27 cellular contexts compared by ENCODE assay signal in the genomic region with DNA sequence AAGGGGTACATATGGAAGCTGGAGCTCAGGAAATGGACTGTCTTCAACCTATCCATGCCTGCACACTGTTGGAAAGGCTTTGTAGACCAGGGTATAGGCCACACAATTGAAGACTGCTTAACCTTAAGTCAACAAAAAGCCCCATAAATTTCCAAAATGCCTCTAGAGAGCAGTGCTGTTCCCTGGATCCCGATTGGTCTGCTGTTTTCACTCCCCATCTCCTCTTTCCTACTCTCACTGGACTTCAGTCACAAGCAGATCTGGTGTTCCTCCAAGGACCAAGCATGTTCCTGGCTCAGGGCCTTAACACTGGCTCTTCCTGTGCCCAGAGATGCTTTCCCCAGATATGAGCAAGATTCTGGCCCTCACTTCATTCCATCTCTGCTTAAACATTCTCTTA. TPM values are rescaled to one million over a fixed set of nuclear protein-coding genes. Genes with fewer than 3 reads are reported as not detected.
DNase-seq lines count a peak whose midpoint lies in the region; ATAC-seq, FAIRE-seq and TF ChIP-seq lines count a peak whose summit lies in the region.
"Had no signal": no experiment of that assay in that cellular context is flagged by ENCODE, and none has a peak within 500 bp of the region (broad histone marks: within the 10 kb centered on the region; RNA-seq: fewer than 3 reads in every experiment).

No MANE protein-coding gene starts in this region.

- no peak overlapping the region for H3K4me3 ChIP-seq in Karpas-422 (ENCODE audit: low read length)
- H3K4me3 ChIP-seq in BE2C (ENCODE audit: low read depth, low read length), result no peak overlapping the region
- no peak overlapping the region for H3K4me3 ChIP-seq in gastrocnemius medialis
- H3K4me3 ChIP-seq: tibial nerve had no signal

- H3K36me3 ChIP-seq in Karpas-422 (ENCODE audit: insufficient read depth, low read length), result no peaks in the 10 kb centered on the region
- no peaks in the 10 kb centered on the region for H3K36me3 ChIP-seq in BE2C
- H3K36me3 ChIP-seq in gastrocnemius medialis, result no peaks in the 10 kb centered on the region
- H3K36me3 ChIP-seq: brain microvascular endothelial cell, tibial nerve had no signal

- H3K4me1 ChIP-seq in Karpas-422 (ENCODE audit: low read length), result peaks cover 10% of the 10 kb centered on the region
- H3K4me1 ChIP-seq in BE2C, result no peaks in the 10 kb centered on the region
- no peaks in the 10 kb centered on the region for H3K4me1 ChIP-seq in gastrocnemius medialis
- H3K4me1 ChIP-seq: tibial nerve had no signal

- H3K27ac Mint-ChIP-seq in HFFc6, result peak overlapping the region; percentile 88; the same call in 1 of the 2 replicates
- H3K27ac Mint-ChIP-seq in memory B cell, result peak overlapping the region; percentile 72
- H3K27ac Mint-ChIP-seq: activated CD8-positive, alpha-beta T cell treated with anti-CD3 and anti-CD28 coated beads, Interleukin-2, amount 10 ng/mL, durations not matched to agents 7 days and 5 days; stimulated activated effector memory CD8-positive, alpha-beta T cell treated with anti-CD3 and anti-CD28 coated beads, Interleukin-12 subunit alpha, Interleukin-12 subunit beta, amount 100 ng/mL, for 72 hours; T-helper 1 cell treated with Interleukin-12 subunit alpha and Interleukin-12 subunit beta and Interleukin-4 antibody, amounts not matched to agents 30 μg/mL and 1 μg/mL, for 36 hours had no signal

- no peak overlapping the region for H3K4me2 ChIP-seq in Karpas-422 (ENCODE audit: low read depth, low read length, poor library complexity, severe bottlenecking)

- H3K9me2 ChIP-seq in Karpas-422 (replicated peaks; ENCODE audit: insufficient read depth, low read length), result no peaks in the 10 kb centered on the region

- H3K36me3 Mint-ChIP-seq in HFFc6 (ENCODE audit: low read depth), result no peaks in the 10 kb centered on the region
- peaks cover 2% of the 10 kb centered on the region for H3K36me3 Mint-ChIP-seq in memory B cell
- H3K36me3 Mint-ChIP-seq: CD4-positive, CD25-positive, alpha-beta regulatory T cell; stimulated activated effector memory CD8-positive, alpha-beta T cell treated with anti-CD3 and anti-CD28 coated beads, Interleukin-12 subunit alpha, Interleukin-12 subunit beta, amount 100 ng/mL, for 72 hours had no signal

- TF ChIP-seq CTCF in HFFc6 (IDR thresholded peaks at IDR 0.05) (no peak), BE2C (IDR thresholded peaks at IDR 0.05; ENCODE audit: low read depth, low read length) (no peak), gastrocnemius medialis (IDR thresholded peaks at IDR 0.05 in 4 of 5, conservative IDR thresholded peaks at IDR 0.05 in 1 of 5) (no peak)

- no peaks in the 10 kb centered on the region for H4K20me1 ChIP-seq in Karpas-422 (ENCODE audit: insufficient read depth, low read depth, low read length)

- peak overlapping the region; percentile 10; the same call in 1 of the 2 replicates for H2AFZ ChIP-seq in Karpas-422 (ENCODE audit: low read length)

- H3K79me2 ChIP-seq in Karpas-422 (ENCODE audit: low read length), result no peaks in the 10 kb centered on the region

- H3K27ac ChIP-seq in Karpas-422 (ENCODE audit: low read length) (no peak overlapping the region), gastrocnemius medialis (no peak overlapping the region)
- H3K27ac ChIP-seq: brain microvascular endothelial cell, epithelial cell of prostate, tibial nerve, VCaP had no signal

- H3K9ac ChIP-seq in Karpas-422 (ENCODE audit: low read length), result no peak overlapping the region

- TF ChIP-seq POLR2A in GM12892 (IDR thresholded peaks at IDR 0.05; ENCODE audit: low read depth, low read length) (no peak), gastrocnemius medialis (IDR thresholded peaks at IDR 0.05) (no peak)

- H3K9me3 ChIP-seq in Karpas-422 (ENCODE audit: low read length) (no peaks in the 10 kb centered on the region), BE2C (no peaks in the 10 kb centered on the region), gastrocnemius medialis (no peaks in the 10 kb centered on the region)
- H3K9me3 ChIP-seq: tibial nerve had no signal

- FAIRE-seq in GM12892 (lab: Jason Lieb, UNC), result peak; percentile 21

- H3K9me3 Mint-ChIP-seq in HFFc6, result no peaks in the 10 kb centered on the region
- H3K9me3 Mint-ChIP-seq in memory B cell, result no peaks in the 10 kb centered on the region
- H3K9me3 Mint-ChIP-seq: stimulated activated effector memory CD8-positive, alpha-beta T cell treated with anti-CD3 and anti-CD28 coated beads, Interleukin-12 subunit alpha, Interleukin-12 subunit beta, amount 100 ng/mL, for 72 hours; T-helper 1 cell treated with Interleukin-12 subunit alpha and Interleukin-12 subunit beta and Interleukin-4 antibody, amounts not matched to agents 30 μg/mL and 1 μg/mL, for 36 hours had no signal

- in situ Hi-C loops in gastrocnemius medialis (cut with MboI; ENCODE audit: low sequenced_read_pairs in 4 of 4), result no loop called here

- intact Hi-C loops in gastrocnemius medialis (cut with DNase I; ENCODE audit: low total_unique reads), result no loop called here

- H3K27me3 Mint-ChIP-seq in HFFc6 (ENCODE audit: insufficient read depth) (no peaks in the 10 kb centered on the region), memory B cell (no peaks in the 10 kb centered on the region)

- H3K27me3 ChIP-seq in Karpas-422 (ENCODE audit: low read length) (no peaks in the 10 kb centered on the region), BE2C (no peaks in the 10 kb centered on the region), gastrocnemius medialis (no peaks in the 10 kb centered on the region)
- H3K27me3 ChIP-seq: brain microvascular endothelial cell, tibial nerve had no signal

- no peak for DNase-seq in GM12892 (ENCODE audit: insufficient read length)
- DNase-seq in HFFc6, result no peak
- no peak for DNase-seq in Karpas-422
- DNase-seq in memory B cell (ENCODE audit: low spot score in 2 of 2), result no peak
- no peak for DNase-seq in BE2C
- DNase-seq in gastrocnemius medialis, result no peak
- DNase-seq in stimulated activated CD4-positive, alpha-beta T cell treated with anti-CD3 and anti-CD28 coated beads, Interleukin-4, amount 100 ng/mL, for 24 hours, result no peak
- DNase-seq: activated CD8-positive, alpha-beta T cell treated with anti-CD3 and anti-CD28 coated beads, Interleukin-2, amount 10 ng/mL, durations not matched to agents 7 days and 5 days; brain microvascular endothelial cell; CD4-positive, CD25-positive, alpha-beta regulatory T cell; cortex of kidney; DMS153; foreskin melanocyte; midbrain; NCI-H187 treated with DMSO at 0.1 percent for 48 hours; NCI-H446; Right ventricle myocardium superior; stimulated activated CD4-positive, alpha-beta T cell treated with anti-CD3 and anti-CD28 coated beads, Interleukin-12 subunit alpha, Interleukin-12 subunit beta, amount 100 ng/mL, for 4 hours had no signal

- H3K4me1 Mint-ChIP-seq in HFFc6 (ENCODE audit: low read depth), result peaks cover 26% of the 10 kb centered on the region
- H3K4me1 Mint-ChIP-seq in memory B cell, result peaks cover 24% of the 10 kb centered on the region
- H3K4me1 Mint-ChIP-seq: CD4-positive, CD25-positive, alpha-beta regulatory T cell; stimulated activated effector memory CD8-positive, alpha-beta T cell treated with anti-CD3 and anti-CD28 coated beads, Interleukin-12 subunit alpha, Interleukin-12 subunit beta, amount 100 ng/mL, for 72 hours had no signal

- H3K4me3 Mint-ChIP-seq in HFFc6, result no peak overlapping the region
- no peak overlapping the region for H3K4me3 Mint-ChIP-seq in memory B cell
- H3K4me3 Mint-ChIP-seq: activated CD8-positive, alpha-beta T cell treated with anti-CD3 and anti-CD28 coated beads, Interleukin-2, amount 10 ng/mL, durations not matched to agents 7 days and 5 days; CD4-positive, CD25-positive, alpha-beta regulatory T cell; neural crest cell; stimulated activated effector memory CD8-positive, alpha-beta T cell treated with anti-CD3 and anti-CD28 coated beads, Interleukin-12 subunit alpha, Interleukin-12 subunit beta, amount 100 ng/mL, for 72 hours; T-helper 1 cell treated with Interleukin-12 subunit alpha and Interleukin-12 subunit beta and Interleukin-4 antibody, amounts not matched to agents 30 μg/mL and 1 μg/mL, for 36 hours had no signal

- ATAC-seq in memory B cell (ENCODE audit: low read depth) (no peak), gastrocnemius medialis (no peak), GM18519 (IDR thresholded peaks at IDR 0.05; ENCODE audit: low FRiP score, unreplicated experiment) (no peak)
- ATAC-seq: activated CD8-positive, alpha-beta T cell treated with anti-CD3 and anti-CD28 coated beads, Interleukin-2, amount 10 ng/mL, durations not matched to agents 7 days and 5 days; stimulated activated effector memory CD8-positive, alpha-beta T cell treated with anti-CD3 and anti-CD28 coated beads, Interleukin-12 subunit alpha, Interleukin-12 subunit beta, amount 100 ng/mL, for 72 hours had no signal

RNA-seq across cellular contexts. Expression of a gene that starts 22.8 kb away (rescaled TPM):
- 1.5 TPM for polyA plus RNA-seq in GM12892 (2012; ENCODE audit: missing spikeins)
- 1 to 10 TPM in 3 of 6 experiments, under 1 TPM in 3; 0.59 to 1.5 (median 0.94) TPM for total RNA-seq in HFFc6 (2021; fragmentation: NEBNext Ultra II Directional; extraction: Animal tissue kit (Norgen Biotek cat#: 25700))
- total RNA-seq in Karpas-422 (2014; rRNA removed; shearing (Covaris generic); ENCODE audit: low replicate concordance), result 10.0 and 11.8 TPM in 2 replicates
- 2.6 TPM for polyA plus RNA-seq in BE2C (2012; ENCODE audit: insufficient read depth, insufficient read length, low read depth)
- total RNA-seq in gastrocnemius medialis, result 1 to 10 TPM in 2 of 4 donors, not detected in 2; 1.2 to 1.3 TPM
- total RNA-seq: CD4-positive, CD25-positive, alpha-beta regulatory T cell had no signal

RNA-seq across cellular contexts. Expression of a gene that starts 22.9 kb away (rescaled TPM):
- polyA plus RNA-seq in GM12892 (2012; ENCODE audit: missing spikeins), result 0.13 TPM
- total RNA-seq in HFFc6 (2021; fragmentation: NEBNext Ultra II Directional; extraction: Animal tissue kit (Norgen Biotek cat#: 25700)), result not detected
- 0.07 and 0.22 TPM in 2 replicates for total RNA-seq in Karpas-422 (2014; rRNA removed; shearing (Covaris generic); ENCODE audit: low replicate concordance)
- polyA plus RNA-seq in BE2C (2012; ENCODE audit: insufficient read depth, insufficient read length, low read depth), result not detected
- under 1 TPM in 1 of 4 donors, not detected in 3; 0.13 TPM for total RNA-seq in gastrocnemius medialis
- total RNA-seq: CD4-positive, CD25-positive, alpha-beta regulatory T cell; renal cortical epithelial cell; Right ventricle myocardium superior; tibial nerve had no signal
- polyA plus RNA-seq: CD4-positive, CD25-positive, alpha-beta regulatory T cell had no signal

RNA-seq across cellular contexts. Expression of a gene that starts 34.2 kb away (rescaled TPM):
- polyA plus RNA-seq in GM12892 (2012; ENCODE audit: missing spikeins), result not detected
- total RNA-seq in HFFc6 (2021; fragmentation: NEBNext Ultra II Directional; extraction: Animal tissue kit (Norgen Biotek cat#: 25700)), result not detected
- not detected in 2 replicates for total RNA-seq in Karpas-422 (2014; rRNA removed; shearing (Covaris generic); ENCODE audit: low replicate concordance)
- polyA plus RNA-seq in BE2C (2012; ENCODE audit: insufficient read depth, insufficient read length, low read depth), result not detected
- under 1 TPM in 2 of 4 donors, not detected in 2; 0.24 to 0.42 TPM for total RNA-seq in gastrocnemius medialis
- total RNA-seq: A673; activated CD8-positive, alpha-beta T cell treated with anti-CD3 and anti-CD28 coated beads, Interleukin-2, amount 10 ng/mL, durations not matched to agents 7 days and 5 days; CD4-positive, CD25-positive, alpha-beta regulatory T cell; neural crest cell; Right ventricle myocardium superior; tibial nerve had no signal
- polyA plus RNA-seq: CD4-positive, CD25-positive, alpha-beta regulatory T cell had no signal
